Comparison of ENCODE assay signal across 1 cellular context in genomic region chr11:126025822-126026221, GRCh38.
A peak's percentile ranks its signal among the peaks of the same experiment; 100 is the strongest.
TF ChIP-seq lines count a peak whose summit lies in the region.

No MANE protein-coding gene starts in this region.

TF ChIP-seq in HEK293, 187 proteins besides CTCF, POLR2A, EP300 and RAD21 (continued from another document):
- TF ChIP-seq YY2 (tag by site-specific recombination; IDR thresholded peaks at IDR 0.05) (no peak), ATF2 (tag by site-specific recombination; IDR thresholded peaks at IDR 0.05; ENCODE audit: low read depth) (peak; percentile 67), ZNF324 (tag by site-specific recombination; IDR thresholded peaks at IDR 0.05) (no peak)
